8 cellular contexts compared by ENCODE assay signal in genomic region chr20:62953839-62954703, GRCh38. TPM values are rescaled to one million over a fixed set of nuclear protein-coding genes. Genes with fewer than 3 reads are reported as not detected.
DNase-seq lines count a peak whose midpoint lies in the region; ATAC-seq lines count a peak whose summit lies in the region.

No MANE protein-coding gene starts in this region.

- peak overlapping the region in 1 of 2 experiments; percentile 89 for H2BK12ac ChIP-seq in mesenchymal stem cell (ENCODE audit: low read length in 2 of 2)

- peaks cover 23 to 35% of the 10 kb centered on the region in 2 experiments for H3K36me3 ChIP-seq in mesenchymal stem cell (ENCODE audit: control insufficient read depth in 1 of 2, insufficient read depth in 2 of 2, low read depth in 1 of 2, low read length in 2 of 2)

- peaks cover 11% of the 10 kb centered on the region for H3K79me1 ChIP-seq in mesenchymal stem cell (replicated peaks; ENCODE audit: low read length, poor library complexity, severe bottlenecking)

- WGBS in mesenchymal stem cell: 19% methylated on average over 32 of the region's 32 CpGs

- peak overlapping the region; percentile 42 for H3K4me2 ChIP-seq in mesenchymal stem cell (ENCODE audit: low read length, poor library complexity, severe bottlenecking)

- peak overlapping the region; percentile 63 to 95 for H3K18ac ChIP-seq in mesenchymal stem cell (ENCODE audit: low read depth in 1 of 2, low read length in 2 of 2)

- peak overlapping the region; percentile 97 for H4K91ac ChIP-seq in mesenchymal stem cell (ENCODE audit: low read length)

- H3K9me3 ChIP-seq in mesenchymal stem cell (ENCODE audit: control insufficient read depth, low read length): peaks cover 6% of the 10 kb centered on the region

- DNase-seq in NCI-H2107 treated with DMSO at 0.1 percent for 48 hours (lab: John Stamatoyannopoulos, UW; ENCODE audit: unreplicated experiment) (peak; percentile 70), mesenchymal stem cell (peak; percentile 88), H4 (ENCODE audit: low spot score) (no peak)
- peak; percentile 59 for DNase-seq in activated CD4-positive, alpha-beta T cell treated with anti-CD3 and anti-CD28 coated beads, Interleukin-2, amount 50 U/mL, for 1 hour
- DNase-seq in effector CD4-positive, alpha-beta T cell: peak; percentile 64
- DNase-seq in stimulated activated CD8-positive, alpha-beta memory T cell treated with anti-CD3 and anti-CD28 coated beads, Interleukin-7, amount 100 ng/mL, for 48 hours (ENCODE audit: extremely low read depth in 1 of 2, low read depth in 1 of 2): peak; percentile 27 to 53

- peak overlapping the region; percentile 27 for H3K27ac ChIP-seq in mesenchymal stem cell (ENCODE audit: low read length, poor library complexity, severe bottlenecking)

- peak overlapping the region; percentile 76 for H3K9ac ChIP-seq in mesenchymal stem cell (ENCODE audit: low read length)

- ATAC-seq in GM18511 (IDR thresholded peaks at IDR 0.05; ENCODE audit: unreplicated experiment) (peak; percentile 85), HG02870 (IDR thresholded peaks at IDR 0.05; ENCODE audit: unreplicated experiment) (peak; percentile 78)

- peak overlapping the region in 1 of 2 experiments; percentile 66 for H3K4me3 ChIP-seq in mesenchymal stem cell (ENCODE audit: insufficient read depth in 1 of 2, low read depth in 1 of 2, low read length in 2 of 2)

- peak overlapping the region; percentile 92 for H4K8ac ChIP-seq in mesenchymal stem cell (ENCODE audit: low read length)

- H3K23ac ChIP-seq in mesenchymal stem cell (ENCODE audit: low read length in 2 of 2): no peak overlapping the region

- H3K4ac ChIP-seq in mesenchymal stem cell (ENCODE audit: low read depth in 1 of 2, low read length in 2 of 2): peak overlapping the region; percentile 19 to 90

- peak overlapping the region; percentile 68 for H2BK15ac ChIP-seq in mesenchymal stem cell (ENCODE audit: low read depth, poor library complexity, severe bottlenecking)

- H3K27me3 ChIP-seq in mesenchymal stem cell (ENCODE audit: control insufficient read depth in 1 of 2, insufficient read depth in 1 of 2, low read length in 2 of 2): no peaks in the 10 kb centered on the region

- H2BK5ac ChIP-seq in mesenchymal stem cell (ENCODE audit: low read depth, low read length, poor library complexity, severe bottlenecking): no peak overlapping the region

- H2BK120ac ChIP-seq in mesenchymal stem cell (ENCODE audit: low read depth, low read length): no peak overlapping the region

- peaks cover 23% of the 10 kb centered on the region for H3K4me1 ChIP-seq in mesenchymal stem cell (ENCODE audit: control insufficient read depth, insufficient read depth, low read depth, low read length)

- H2AK5ac ChIP-seq in mesenchymal stem cell (ENCODE audit: low read length, severe bottlenecking): no peak overlapping the region

- H2AFZ ChIP-seq in mesenchymal stem cell (ENCODE audit: low read depth, low read length): peak overlapping the region; percentile 46

- peak overlapping the region in 1 of 2 experiments; percentile 94 for H3K14ac ChIP-seq in mesenchymal stem cell (ENCODE audit: low read length in 2 of 2)

RNA-seq across cellular contexts. Expression of gene SLC17A9, which starts 1.6 kb away (rescaled TPM):
- 14.8 TPM for polyA plus RNA-seq in mesenchymal stem cell (2013, experiment 1 of 2)
- polyA plus RNA-seq in mesenchymal stem cell (2013, experiment 2 of 2): 13.7 TPM
- not detected in 2 replicates for total RNA-seq in H4 (2014; rRNA removed; shearing (Covaris generic))

RNA-seq across cellular contexts. Expression of gene GID8, which starts 16.1 kb away (rescaled TPM):
- polyA plus RNA-seq in mesenchymal stem cell (2013, experiment 1 of 2): 18.0 TPM
- polyA plus RNA-seq in mesenchymal stem cell (2013, experiment 2 of 2): 18.3 TPM
- total RNA-seq in H4 (2014; rRNA removed; shearing (Covaris generic)): 19.6 and 23.7 TPM in 2 replicates

RNA-seq across cellular contexts. Expression of gene DIDO1, which starts 27.8 kb away (rescaled TPM):
- 19.5 TPM for polyA plus RNA-seq in mesenchymal stem cell (2013, experiment 1 of 2)
- 18.9 TPM for polyA plus RNA-seq in mesenchymal stem cell (2013, experiment 2 of 2)
- total RNA-seq in H4 (2014; rRNA removed; shearing (Covaris generic)): 14.7 and 16.9 TPM in 2 replicates

RNA-seq across cellular contexts. Expression of gene BHLHE23, which starts 52.7 kb away (rescaled TPM):
- not detected for polyA plus RNA-seq in mesenchymal stem cell (2013, experiment 1 of 2)
- polyA plus RNA-seq in mesenchymal stem cell (2013, experiment 2 of 2): not detected
- not detected in 2 replicates for total RNA-seq in H4 (2014; rRNA removed; shearing (Covaris generic))
